18 cellular contexts compared by ENCODE assay signal in the genomic region with DNA sequence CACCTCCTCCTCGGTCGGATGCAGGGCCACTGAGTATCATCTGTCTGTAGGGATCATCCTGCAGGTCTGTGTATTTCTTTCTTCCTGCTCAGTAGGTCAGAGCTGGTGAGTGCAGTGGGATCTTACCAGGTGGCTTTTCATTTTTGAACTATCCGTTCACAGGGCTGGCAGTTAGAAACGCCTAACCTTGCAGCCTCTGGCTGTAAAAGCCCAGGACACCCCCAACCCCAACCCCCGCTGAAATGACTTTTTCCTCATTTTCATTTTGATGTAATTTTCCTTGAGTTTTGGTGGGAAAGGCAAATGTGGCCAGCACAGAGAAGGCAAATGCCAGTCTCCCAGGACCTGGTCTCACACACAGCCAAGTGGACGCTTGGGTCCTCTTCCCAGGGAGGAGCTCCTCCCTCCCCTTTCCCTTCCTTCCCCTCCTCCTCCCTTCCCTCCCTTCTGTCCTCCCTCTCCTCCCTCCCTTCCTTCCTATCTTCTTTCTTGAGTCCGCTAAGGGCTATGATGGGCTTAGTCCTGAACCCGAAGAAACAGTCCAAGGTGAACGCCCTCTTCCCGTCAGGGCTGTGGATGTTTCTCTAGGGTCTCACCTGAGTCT. TPM values are rescaled to one million over a fixed set of nuclear protein-coding genes. Genes with fewer than 3 reads are reported as not detected.
DNase-seq lines count a peak whose midpoint lies in the region; ATAC-seq, FAIRE-seq and TF ChIP-seq lines count a peak whose summit lies in the region.
"Had no signal": no experiment of that assay in that cellular context is flagged by ENCODE, and none has a peak within 500 bp of the region (broad histone marks: within the 10 kb centered on the region; RNA-seq: fewer than 3 reads in every experiment).

No MANE protein-coding gene starts in this region.

- no peak for TF ChIP-seq CTCF in HepG2 (CRISPR knock-in tag; IDR thresholded peaks at IDR 0.05)
- TF ChIP-seq CTCF in right lobe of liver (IDR thresholded peaks at IDR 0.05) = no peak
- TF ChIP-seq CTCF in SK-N-SH (IDR thresholded peaks at IDR 0.05) = no peak

- H3K27me3 Mint-ChIP-seq in immature natural killer cell (ENCODE audit: low read depth in 3 of 3) = peaks cover 0 to 2% (median 0%) of the 10 kb centered on the region in 3 donors
- no peaks in the 10 kb centered on the region for H3K27me3 Mint-ChIP-seq in effector memory CD8-positive, alpha-beta T cell

- CTCF ChIA-PET in HepG2 (lab: Yijun Ruan, JAX; ENCODE audit: low intra/inter-chr PET ratio, low total read pairs) (no interaction called here), SK-N-SH (lab: Yijun Ruan, JAX) (interaction anchor here (1.5 to 7.5 kb wide), 3 partner anchors 12 to 253 kb away, joined by 3 to 43 read pairs (median 6); no protein-coding TSS in a partner anchor)

- no TSS peak for BruUV-seq in HepG2 (replicated peaks; lab: Mats Ljungman, UMichigan)

- TF ChIP-seq EP300 in HepG2 (IDR thresholded peaks at IDR 0.05; ENCODE audit: low read depth in 2 of 2, low read length in 2 of 2) = no peak
- no peak for TF ChIP-seq EP300 in HepG2 (CRISPR knock-in tag; IDR thresholded peaks at IDR 0.05; ENCODE audit: borderline replicate concordance)
- no peak for TF ChIP-seq EP300 in SK-N-SH (IDR thresholded peaks at IDR 0.05; ENCODE audit: borderline replicate concordance in 1 of 2, low read depth in 1 of 2, low read length in 1 of 2)

- H3K79me2 ChIP-seq in HepG2 (ENCODE audit: insufficient read depth, low read length) (no peaks in the 10 kb centered on the region), SK-N-SH (ENCODE audit: insufficient read depth) (no peaks in the 10 kb centered on the region)

- no peak overlapping the region for H3K4me2 ChIP-seq in HepG2 (ENCODE audit: low read depth, low read length)
- H3K4me2 ChIP-seq in SK-N-SH = no peak overlapping the region
- H3K4me2 ChIP-seq: BLaER1 had no signal

- peaks cover 12 to 27% of the 10 kb centered on the region in 2 experiments for H3K36me3 ChIP-seq in HepG2 (replicated peaks in 1 of 2; ENCODE audit: control insufficient read depth in 1 of 2, insufficient read depth in 2 of 2, low read length in 2 of 2)
- H3K36me3 ChIP-seq in right lobe of liver = peaks cover 0 to 15% (median 3%) of the 10 kb centered on the region in 4 donors
- H3K36me3 ChIP-seq in SK-N-SH (replicated peaks in 1 of 2; ENCODE audit: control insufficient read depth in 1 of 2, insufficient read depth in 2 of 2, low read length in 1 of 2) = peaks cover 14 to 27% of the 10 kb centered on the region in 2 experiments

- H3K4me1 Mint-ChIP-seq in immature natural killer cell = peaks cover 4 to 9% of the 10 kb centered on the region in 2 donors
- no peaks in the 10 kb centered on the region for H3K4me1 Mint-ChIP-seq in effector memory CD8-positive, alpha-beta T cell (ENCODE audit: low read depth in 2 of 2)

- POLR2A ChIA-PET in HepG2 (lab: Yijun Ruan, JAX) = no interaction called here
- POLR2A ChIA-PET in SK-N-SH (lab: Yijun Ruan, JAX) = no interaction called here

- H3F3A ChIP-seq in SK-N-SH (replicated peaks; ENCODE audit: insufficient read depth) = no peaks in the 10 kb centered on the region

- H3K27ac ChIP-seq in HepG2 (ENCODE audit: extremely low read length, insufficient read depth, low read length) = no peak overlapping the region
- no peak overlapping the region for H3K27ac ChIP-seq in right lobe of liver
- no peak overlapping the region for H3K27ac ChIP-seq in SK-N-SH (ENCODE audit: low read depth in 2 of 2, low read length in 1 of 2)
- H3K27ac ChIP-seq: BLaER1 had no signal

- H3K4me1 ChIP-seq in HepG2 (ENCODE audit: insufficient read depth, low read length) (peaks cover 15% of the 10 kb centered on the region), right lobe of liver (no peaks in the 10 kb centered on the region), SK-N-SH (ENCODE audit: control insufficient read depth in 1 of 2, insufficient read depth in 2 of 2, low read depth in 1 of 2, low read length in 1 of 2) (peaks cover 0 to 2% of the 10 kb centered on the region in 2 experiments; a peak in 1 of 4 replicates)
- H3K4me1 ChIP-seq: BLaER1 had no signal

- H3K27me3 ChIP-seq in HepG2 (ENCODE audit: control insufficient read depth in 1 of 2, insufficient read depth in 2 of 2, low read length in 2 of 2) = no peaks in the 10 kb centered on the region
- H3K27me3 ChIP-seq in right lobe of liver = no peaks in the 10 kb centered on the region
- H3K27me3 ChIP-seq in SK-N-SH (ENCODE audit: insufficient read depth) = no peaks in the 10 kb centered on the region
- H3K27me3 ChIP-seq: BLaER1 had no signal

- in situ Hi-C loops in HepG2 (cut with HindIII; ENCODE audit: extremely low pct_ligation_motif_present, low pct_unique_long_range_greater_than_20kb) = no loop called here

- H4K20me1 ChIP-seq in HepG2 (ENCODE audit: insufficient read depth, low read length) (no peaks in the 10 kb centered on the region), SK-N-SH (ENCODE audit: insufficient read depth) (no peaks in the 10 kb centered on the region)
- H4K20me1 ChIP-seq: BLaER1 had no signal

- H2AFZ ChIP-seq in HepG2 (ENCODE audit: low read length) = no peak overlapping the region
- H2AFZ ChIP-seq in SK-N-SH (ENCODE audit: low read depth) = no peak overlapping the region

- TF ChIP-seq POLR2A in HepG2 (IDR thresholded peaks at IDR 0.05; ENCODE audit: insufficient read depth in 1 of 2, low read depth in 2 of 2, low read length in 2 of 2) (no peak), right lobe of liver (IDR thresholded peaks at IDR 0.05) (no peak)

- intact Hi-C loops in HepG2 (cut with micrococcal nuclease; ENCODE audit: unreplicated experiment) = no loop called here
- intact Hi-C loops in right lobe of liver (cut with DNase I) = no loop called here
- intact Hi-C loops in posterior vena cava (cut with DNase I) = no loop called here

- H3K9me3 ChIP-seq in HepG2 (ENCODE audit: low read length) = no peaks in the 10 kb centered on the region
- no peaks in the 10 kb centered on the region for H3K9me3 ChIP-seq in right lobe of liver
- no peaks in the 10 kb centered on the region for H3K9me3 ChIP-seq in SK-N-SH
- H3K9me3 ChIP-seq: BLaER1, HAP-1 had no signal

- DNase-seq in HepG2 (ENCODE audit: low spot score) (no peak), right lobe of liver (no peak), islet precursor cell (peak; percentile 35), posterior vena cava (ENCODE audit: low spot score) (peak; percentile 25), SK-N-SH (no peak), immature natural killer cell (no peak)
- no peak for DNase-seq in effector memory CD8-positive, alpha-beta T cell
- DNase-seq: 8988T, AML-193, DMS79, GOT3, HFFc6, IMR-90, KG1 had no signal

- no peak for TF ChIP-seq RAD21 in HepG2 (CRISPR knock-in tag; IDR thresholded peaks at IDR 0.05)
- TF ChIP-seq RAD21 in SK-N-SH (IDR thresholded peaks at IDR 0.05; ENCODE audit: low read length) = no peak

- no peak for FAIRE-seq in HepG2 (lab: Jason Lieb, UNC)
- FAIRE-seq: GM12878, GM18507 had no signal

- H3K4me3 ChIP-seq in HepG2 (replicated peaks in 1 of 3; ENCODE audit: insufficient read depth in 1 of 3, low read depth in 2 of 3, low read length in 3 of 3) (no peak overlapping the region), right lobe of liver (no peak overlapping the region), SK-N-SH (ENCODE audit: low read depth in 2 of 2, low read length in 1 of 2) (no peak overlapping the region)
- H3K4me3 ChIP-seq: BLaER1, GM12878, HAP-1 had no signal

- H3K9me2 ChIP-seq in SK-N-SH = no peaks in the 10 kb centered on the region

- peak overlapping the region in 1 of 6 donors; percentile 4 for H3K27ac Mint-ChIP-seq in immature natural killer cell
- no peak overlapping the region for H3K27ac Mint-ChIP-seq in effector memory CD8-positive, alpha-beta T cell
- H3K27ac Mint-ChIP-seq: HFFc6 had no signal

- no peaks in the 10 kb centered on the region for H3K9me3 Mint-ChIP-seq in immature natural killer cell
- no peaks in the 10 kb centered on the region for H3K9me3 Mint-ChIP-seq in effector memory CD8-positive, alpha-beta T cell
- H3K9me3 Mint-ChIP-seq: HFFc6 had no signal

- ATAC-seq in HepG2 (no peak), right lobe of liver (no peak)
- no peak for ATAC-seq in effector memory CD8-positive, alpha-beta T cell (replicated peaks)
- ATAC-seq: GM12878 had no signal

- no peak overlapping the region for H3K4me3 Mint-ChIP-seq in immature natural killer cell
- no peak overlapping the region for H3K4me3 Mint-ChIP-seq in effector memory CD8-positive, alpha-beta T cell
- H3K4me3 Mint-ChIP-seq: HFFc6 had no signal

- 93% methylated on average over 10 of the region's 10 CpGs for WGBS in HepG2 (ENCODE audit: low lambda C conversion rate)
- 82% methylated on average over 8 of the region's 10 CpGs for WGBS in right lobe of liver (ENCODE audit: insufficient coverage, low coverage, low lambda C conversion rate, missing lambda C conversion rate)
- 98% methylated on average over 8 of the region's 10 CpGs for WGBS in SK-N-SH (ENCODE audit: low lambda C conversion rate)

- peaks cover 13 to 21% (median 16%) of the 10 kb centered on the region in 3 donors for H3K36me3 Mint-ChIP-seq in immature natural killer cell
- peaks cover 10% of the 10 kb centered on the region for H3K36me3 Mint-ChIP-seq in effector memory CD8-positive, alpha-beta T cell (ENCODE audit: insufficient read depth)

- H3K9ac ChIP-seq in HepG2 (ENCODE audit: insufficient read depth, low read depth, low read length) (no peak overlapping the region), SK-N-SH (no peak overlapping the region)
- H3K9ac ChIP-seq: BLaER1 had no signal

RNA-seq across cellular contexts. Expression of a gene that starts 36.0 kb away (rescaled TPM):
- total RNA-seq in HepG2 (2016; rRNA removed; fragmentation: Illumina TruSeq; extraction: Trizol) = 6.4 and 11.1 TPM in 2 replicates
- total RNA-seq in HepG2 (2016; cell fraction: cytosol; rRNA removed; fragmentation: Illumina TruSeq; extraction: Trizol; ENCODE audit: low read depth) = 0.91 and 1.3 TPM in 2 replicates
- 5.9 and 10.4 TPM in 2 replicates for total RNA-seq in HepG2 (2016; cell fraction: insoluble cytoplasmic fraction; rRNA removed; fragmentation: Illumina TruSeq; extraction: Trizol)
- total RNA-seq in HepG2 (2016; cell fraction: membrane; rRNA removed; fragmentation: Illumina TruSeq; extraction: Trizol) = 3.0 and 3.2 TPM in 2 replicates
- total RNA-seq in HepG2 (2016; cell fraction: nucleus; rRNA removed; fragmentation: Illumina TruSeq; extraction: Trizol) = 14.8 and 18.0 TPM in 2 replicates
- polyA plus RNA-seq in HepG2 (2011; rRNA removed) = 5.6 and 5.7 TPM in 2 replicates
- 2.8 and 4.4 TPM in 2 replicates for polyA plus RNA-seq in HepG2 (2011; cell fraction: cytosol; rRNA removed)
- polyA plus RNA-seq in HepG2 (2011; cell fraction: nucleus; rRNA removed) = 5.2 and 5.7 TPM in 2 replicates
- 8.0 and 9.3 TPM in 2 replicates for polyA plus RNA-seq in HepG2 (2012)
- polyA plus RNA-seq in HepG2 (2016; cell fraction: cytosol; fragmentation: Illumina TruSeq; extraction: Trizol; ENCODE audit: low read depth) = 1.8 TPM in 2 replicates
- polyA plus RNA-seq in HepG2 (2016; cell fraction: insoluble cytoplasmic fraction; fragmentation: Illumina TruSeq; extraction: Trizol; ENCODE audit: low read depth) = 5.5 and 5.8 TPM in 2 replicates
- polyA plus RNA-seq in HepG2 (2016; cell fraction: membrane; fragmentation: Illumina TruSeq; extraction: Trizol; ENCODE audit: low read depth) = 2.5 and 2.6 TPM in 2 replicates
- 12.7 and 12.8 TPM in 2 replicates for polyA plus RNA-seq in HepG2 (2016; cell fraction: nucleus; fragmentation: Illumina TruSeq; extraction: Trizol; ENCODE audit: insufficient read depth, low read depth)
- polyA minus RNA-seq in HepG2 (2011; rRNA and poly(A)+ RNA removed; ENCODE audit: low replicate concordance) = 2.1 and 2.2 TPM in 2 replicates
- polyA minus RNA-seq in HepG2 (2011; cell fraction: cytosol; rRNA and poly(A)+ RNA removed) = 1.1 TPM in 2 replicates
- polyA minus RNA-seq in HepG2 (2011; cell fraction: nucleus; rRNA and poly(A)+ RNA removed) = 21.8 and 23.6 TPM in 2 replicates
- 1 to 10 TPM; 4.4 to 8.8 (median 7.3) TPM for total RNA-seq in right lobe of liver
- 10 to 100 TPM; 11.8 to 12.6 TPM for total RNA-seq in posterior vena cava
- 7.4 and 8.3 TPM in 2 replicates for polyA plus RNA-seq in SK-N-SH (2012; rRNA removed)
- 8.5 and 11.2 TPM in 2 replicates for polyA plus RNA-seq in SK-N-SH (2012; cell fraction: cytosol; rRNA removed)
- 3.7 and 5.4 TPM in 2 replicates for polyA plus RNA-seq in SK-N-SH (2012; cell fraction: nucleus; rRNA removed)
- polyA plus RNA-seq in immature natural killer cell = 10 to 100 TPM; 13.7 to 17.4 (median 15.9) TPM

Comparison
In these comparisons a context has a peak if more than half of its experiments do, and no peak if none do; other contexts are left out.
1. DNase-seq: peak in islet precursor cell (single experiment) and posterior vena cava (single experiment); none in HepG2 (single experiment), right lobe of liver (0 of 3), SK-N-SH (single experiment), immature natural killer cell (0 of 3) and effector memory CD8-positive, alpha-beta T cell (0 of 3).